In the genomic region with DNA sequence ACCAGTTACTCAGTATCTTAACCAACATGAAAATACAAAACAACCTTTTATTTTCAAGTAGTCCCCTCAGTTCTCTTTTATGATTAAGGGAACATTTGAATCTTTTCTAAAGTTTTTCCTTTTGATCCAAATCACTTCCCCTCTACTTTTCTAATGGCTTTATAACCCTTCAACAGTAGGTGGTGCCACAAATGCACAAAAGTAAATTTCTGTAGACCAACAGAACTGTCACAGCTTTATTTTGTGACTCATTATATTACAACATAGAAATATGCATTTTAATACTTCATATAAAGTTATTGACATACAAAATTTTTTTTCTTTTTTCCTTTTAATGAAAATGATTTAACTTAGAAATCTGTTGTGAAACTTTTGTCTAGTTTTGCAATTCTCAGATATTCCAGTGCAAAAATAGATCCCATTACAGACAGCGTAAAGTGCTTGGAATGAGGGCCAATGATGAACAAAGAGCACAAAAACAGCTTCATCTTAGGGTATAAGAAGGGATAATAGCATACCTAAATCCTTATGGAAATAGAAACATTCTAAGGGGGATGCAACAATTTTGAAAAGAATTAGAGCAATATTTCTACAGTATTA, we compare ENCODE assay signal across 8 cellular contexts. TPM values are rescaled to one million over a fixed set of nuclear protein-coding genes. Genes with fewer than 3 reads are reported as not detected.
DNase-seq lines count a peak whose midpoint lies in the region; ATAC-seq and TF ChIP-seq lines count a peak whose summit lies in the region.

No MANE protein-coding gene starts in this region.

- DNase-seq in GM10248 (ENCODE audit: extremely low spot score) (no peak), OCI-M1 (lab: John Stamatoyannopoulos, UW) (peak; percentile 81), fibroblast of the aortic adventitia (ENCODE audit: low read depth) (peak; percentile 39), activated gamma-delta T cell (lab: John Stamatoyannopoulos, UW) (no peak)
- DNase-seq in activated naive CD4-positive, alpha-beta T cell treated with Interleukin-2 at 50 U/mL for 16 hours, result no peak
- no peak for DNase-seq in stimulated activated CD4-positive, alpha-beta T cell treated with anti-CD3 and anti-CD28 coated beads, Interleukin-15, amount 100 ng/mL, for 24 hours

- CTCF ChIA-PET in GM10248 (lab: Yijun Ruan, JAX), result interaction anchor here (1.0 to 3.4 kb wide), 8 partner anchors 12 to 637 kb away, joined by 3 to 13 read pairs (median 4); partner anchors contain the start of gene NIPSNAP3B

- POLR2A ChIA-PET in GM10248 (lab: Yijun Ruan, JAX), result no interaction called here

- TF ChIP-seq CTCF in GM10248 (IDR thresholded peaks at IDR 0.05; ENCODE audit: control extremely low read depth, extremely low read depth, low read depth, missing control alignments) (peak; percentile 59), fibroblast of the aortic adventitia (IDR thresholded peaks at IDR 0.05; ENCODE audit: insufficient read depth, low read length) (peak; percentile 39)

- ATAC-seq in HG02759 (IDR thresholded peaks at IDR 0.05; ENCODE audit: unreplicated experiment) (peak; percentile 32), HG02970 (IDR thresholded peaks at IDR 0.05; ENCODE audit: low FRiP score, unreplicated experiment) (no peak)

- no peak overlapping the region for H3K4me3 ChIP-seq in fibroblast of the aortic adventitia (ENCODE audit: low read depth, low read length)

RNA-seq across cellular contexts. Expression of gene NIPSNAP3B, which starts 17.0 kb away (rescaled TPM):
- 0.72 TPM in 1 of 2 replicates, not detected in the other for total RNA-seq in fibroblast of the aortic adventitia (ENCODE audit: low replicate concordance)

RNA-seq across cellular contexts. Expression of gene NIPSNAP3A, which starts 33.4 kb away (rescaled TPM):
- 52.9 and 56.6 TPM in 2 replicates for total RNA-seq in fibroblast of the aortic adventitia (ENCODE audit: low replicate concordance)

Comparison
In these comparisons a context has a peak if more than half of its experiments do, and no peak if none do; other contexts are left out.
1. DNase-seq: peak in OCI-M1 (single experiment) and fibroblast of the aortic adventitia (single experiment); none in GM10248 (single experiment), activated gamma-delta T cell (single experiment), activated naive CD4-positive, alpha-beta T cell treated with Interleukin-2 at 50 U/mL for 16 hours (single experiment) and stimulated activated CD4-positive, alpha-beta T cell treated with anti-CD3 and anti-CD28 coated beads, Interleukin-15, amount 100 ng/mL, for 24 hours (single experiment).